ENCODE assay signal across 8 cellular contexts in genomic region chr11:107799245-107799859, GRCh38. TPM values are rescaled to one million over a fixed set of nuclear protein-coding genes. Genes with fewer than 3 reads are reported as not detected.
DNase-seq lines count a peak whose midpoint lies in the region; ATAC-seq, FAIRE-seq and TF ChIP-seq lines count a peak whose summit lies in the region.

No MANE protein-coding gene starts in this region.

- H3K9me3 ChIP-seq in Karpas-422 (ENCODE audit: low read length) (no peaks in the 10 kb centered on the region), SK-N-SH (no peaks in the 10 kb centered on the region), heart right ventricle (peaks cover 0 to 6% (median 0%) of the 10 kb centered on the region in 11 donors)

- H3K4me1 ChIP-seq in Karpas-422 (ENCODE audit: low read length): no peaks in the 10 kb centered on the region
- H3K4me1 ChIP-seq in SK-N-SH (ENCODE audit: control insufficient read depth in 1 of 2, insufficient read depth in 2 of 2, low read depth in 1 of 2, low read length in 1 of 2): no peaks in the 10 kb centered on the region
- H3K4me1 ChIP-seq in heart right ventricle: peaks cover 0 to 4% (median 0%) of the 10 kb centered on the region in 9 donors

- peak; percentile 89 for FAIRE-seq in G401.6 (lab: Jason Lieb, UNC)

- H3K9ac ChIP-seq in Karpas-422 (ENCODE audit: low read length): no peak overlapping the region
- no peak overlapping the region for H3K9ac ChIP-seq in SK-N-SH

- TF ChIP-seq RAD21 in SK-N-SH (IDR thresholded peaks at IDR 0.05; ENCODE audit: low read length): peak; percentile 65

- ATAC-seq in GM21576 (IDR thresholded peaks at IDR 0.05; ENCODE audit: unreplicated experiment): peak; percentile 90
- ATAC-seq in activated naive CD8-positive, alpha-beta T cell treated with anti-CD3 and anti-CD28 coated beads, Interleukin-2, amount 10 ng/mL, durations not matched to agents 7 days and 5 days (ENCODE audit: low read depth): peak; percentile 72
- ATAC-seq in heart right ventricle: peak in 5 of 8 donors; percentile 35 to 81 (median 63)

- POLR2A ChIA-PET in SK-N-SH (lab: Yijun Ruan, JAX): no interaction called here
- POLR2A ChIA-PET in activated naive CD8-positive, alpha-beta T cell treated with anti-CD3 and anti-CD28 coated beads, Interleukin-2, amount 10 ng/mL, durations not matched to agents 7 days and 5 days (lab: Charles Lee): no interaction called here

- H3K4me3 Mint-ChIP-seq in activated naive CD8-positive, alpha-beta T cell treated with anti-CD3 and anti-CD28 coated beads, Interleukin-2, amount 10 ng/mL, durations not matched to agents 7 days and 5 days: no peak overlapping the region

- H3K4me3 ChIP-seq in Karpas-422 (ENCODE audit: low read length): no peak overlapping the region
- peak overlapping the region in 1 of 2 experiments; percentile 52; a peak in 1 of 4 replicates for H3K4me3 ChIP-seq in SK-N-SH (ENCODE audit: low read depth in 2 of 2, low read length in 1 of 2)
- H3K4me3 ChIP-seq in heart right ventricle: no peak overlapping the region

- TF ChIP-seq CTCF in SK-N-SH (IDR thresholded peaks at IDR 0.05) (peak; percentile 95), heart right ventricle (IDR thresholded peaks at IDR 0.05) (peak; percentile 83 to 97 (median 92))

- H3K9me2 ChIP-seq in Karpas-422 (replicated peaks; ENCODE audit: insufficient read depth, low read length) (no peaks in the 10 kb centered on the region), SK-N-SH (no peaks in the 10 kb centered on the region)

- no peaks in the 10 kb centered on the region for H3K9me3 Mint-ChIP-seq in activated naive CD8-positive, alpha-beta T cell treated with anti-CD3 and anti-CD28 coated beads, Interleukin-2, amount 10 ng/mL, durations not matched to agents 7 days and 5 days

- peaks cover 26% of the 10 kb centered on the region for H3K36me3 Mint-ChIP-seq in activated naive CD8-positive, alpha-beta T cell treated with anti-CD3 and anti-CD28 coated beads, Interleukin-2, amount 10 ng/mL, durations not matched to agents 7 days and 5 days

- 65% methylated on average over 12 of the region's 12 CpGs for WGBS in SK-N-SH (ENCODE audit: low lambda C conversion rate)
- WGBS in heart right ventricle, 2 donors: 70 to 72% methylated on average over 12 of the region's 12 CpGs

- no peaks in the 10 kb centered on the region for H3K27me3 Mint-ChIP-seq in activated naive CD8-positive, alpha-beta T cell treated with anti-CD3 and anti-CD28 coated beads, Interleukin-2, amount 10 ng/mL, durations not matched to agents 7 days and 5 days

- H2AFZ ChIP-seq in Karpas-422 (ENCODE audit: low read length) (no peak overlapping the region), SK-N-SH (ENCODE audit: low read depth) (no peak overlapping the region)

- CTCF ChIA-PET in SK-N-SH (lab: Yijun Ruan, JAX): interaction anchor here (0.7 to 1.4 kb wide), 8 partner anchors 8 to 146 kb away, joined by 3 to 5 read pairs (median 3); no protein-coding TSS in a partner anchor

- peaks cover 6% of the 10 kb centered on the region for H3F3A ChIP-seq in SK-N-SH (replicated peaks; ENCODE audit: insufficient read depth)

- H3K79me2 ChIP-seq in Karpas-422 (ENCODE audit: low read length) (peaks cover 38% of the 10 kb centered on the region), SK-N-SH (ENCODE audit: insufficient read depth) (no peaks in the 10 kb centered on the region)

- H3K27me3 ChIP-seq in Karpas-422 (ENCODE audit: low read length) (no peaks in the 10 kb centered on the region), SK-N-SH (ENCODE audit: insufficient read depth) (no peaks in the 10 kb centered on the region), heart right ventricle (no peaks in the 10 kb centered on the region)

- DNase-seq in Karpas-422 (peak; percentile 96), SK-N-SH (peak; percentile 60), heart right ventricle (peak; percentile 41 to 67), retina (peak; percentile 63), cerebellar nuclear complex (lab: John Stamatoyannopoulos, UW) (no peak)
- DNase-seq in activated naive CD8-positive, alpha-beta T cell treated with anti-CD3 and anti-CD28 coated beads, Interleukin-2, amount 10 ng/mL, durations not matched to agents 7 days and 5 days: peak; percentile 52

- peaks cover 3% of the 10 kb centered on the region for H3K4me1 Mint-ChIP-seq in activated naive CD8-positive, alpha-beta T cell treated with anti-CD3 and anti-CD28 coated beads, Interleukin-2, amount 10 ng/mL, durations not matched to agents 7 days and 5 days

- no peak for TF ChIP-seq EP300 in SK-N-SH (IDR thresholded peaks at IDR 0.05; ENCODE audit: borderline replicate concordance in 1 of 2, low read depth in 1 of 2, low read length in 1 of 2)

- H3K4me2 ChIP-seq in Karpas-422 (ENCODE audit: low read depth, low read length, poor library complexity, severe bottlenecking) (no peak overlapping the region), SK-N-SH (no peak overlapping the region)

- H3K36me3 ChIP-seq in Karpas-422 (ENCODE audit: insufficient read depth, low read length): peaks cover 61% of the 10 kb centered on the region
- H3K36me3 ChIP-seq in SK-N-SH (replicated peaks in 1 of 2; ENCODE audit: control insufficient read depth in 1 of 2, insufficient read depth in 2 of 2, low read length in 1 of 2): peaks cover 0 to 8% of the 10 kb centered on the region in 2 experiments
- peaks cover 0 to 5% (median 0%) of the 10 kb centered on the region in 9 donors for H3K36me3 ChIP-seq in heart right ventricle

- H3K27ac ChIP-seq in Karpas-422 (ENCODE audit: low read length) (no peak overlapping the region), SK-N-SH (ENCODE audit: low read depth in 2 of 2, low read length in 1 of 2) (no peak overlapping the region), heart right ventricle (no peak overlapping the region)

- H3K27ac Mint-ChIP-seq in activated naive CD8-positive, alpha-beta T cell treated with anti-CD3 and anti-CD28 coated beads, Interleukin-2, amount 10 ng/mL, durations not matched to agents 7 days and 5 days: no peak overlapping the region

- intact Hi-C loops in heart right ventricle (cut with DNase I): loop anchor here in 1 of 10 donors (10.0 kb wide), 1 partner anchor 55 kb away; the partner anchor contains the start of gene SLC35F2

- no peaks in the 10 kb centered on the region for H4K20me1 ChIP-seq in Karpas-422 (ENCODE audit: insufficient read depth, low read depth, low read length)
- no peaks in the 10 kb centered on the region for H4K20me1 ChIP-seq in SK-N-SH (ENCODE audit: insufficient read depth)

TF ChIP-seq in SK-N-SH, 30 proteins besides CTCF, POLR2A, EP300 and RAD21:
- TF ChIP-seq SMC3 (IDR thresholded peaks at IDR 0.05; ENCODE audit: low read depth, low read length) (peak; percentile 44), MXI1 (IDR thresholded peaks at IDR 0.05; ENCODE audit: low read depth, low read length) (no peak)
TF ChIP-seq in SK-N-SH: peak in this region for 1.

RNA-seq across cellular contexts. Expression of gene SLC35F2, which starts 59.2 kb away (rescaled TPM):
- total RNA-seq in Karpas-422 (2014; rRNA removed; shearing (Covaris generic); ENCODE audit: low replicate concordance): 115 and 135 TPM in 2 replicates
- 12.4 and 14.3 TPM in 2 replicates for polyA plus RNA-seq in SK-N-SH (2012; rRNA removed)
- 13.7 and 14.5 TPM in 2 replicates for polyA plus RNA-seq in SK-N-SH (2012; cell fraction: cytosol; rRNA removed)
- polyA plus RNA-seq in SK-N-SH (2012; cell fraction: nucleus; rRNA removed): 3.9 and 7.0 TPM in 2 replicates
- 1 to 10 TPM; 4.7 to 5.3 TPM for total RNA-seq in activated naive CD8-positive, alpha-beta T cell treated with anti-CD3 and anti-CD28 coated beads, Interleukin-2, amount 10 ng/mL, durations not matched to agents 7 days and 5 days
- total RNA-seq in heart right ventricle: 1 to 10 TPM in 2 of 10 donors, under 1 TPM in 8; 0.40 to 2.0 (median 0.86) TPM
- 1 to 10 TPM in 1 of 2 donors, under 1 TPM in 1; 0.88 to 1.8 TPM for polyA plus RNA-seq in heart right ventricle

Comparison
In these comparisons a context has a peak if more than half of its experiments do, and no peak if none do; other contexts are left out.
1. DNase-seq: peak in Karpas-422 (single experiment), SK-N-SH (single experiment), activated naive CD8-positive, alpha-beta T cell treated with anti-CD3 and anti-CD28 coated beads, Interleukin-2, amount 10 ng/mL, durations not matched to agents 7 days and 5 days (single experiment), heart right ventricle (2 of 2) and retina (single experiment); none in cerebellar nuclear complex (0 of 2).
2. RNA of gene SLC35F2, which starts 59.2 kb away (total RNA-seq): 115 to 135 TPM in Karpas-422; 4.7 to 5.3 TPM in activated naive CD8-positive, alpha-beta T cell treated with anti-CD3 and anti-CD28 coated beads, Interleukin-2, amount 10 ng/mL, durations not matched to agents 7 days and 5 days and 0.40 to 2.0 TPM in heart right ventricle; every median in the first group is over 10 times any median in the second.
3. Peak in every context shown above with its lines, with median percentiles within 50 percentile points of each other: ATAC-seq.